Comparison of ENCODE assay signal across 19 cellular contexts in the genomic region with DNA sequence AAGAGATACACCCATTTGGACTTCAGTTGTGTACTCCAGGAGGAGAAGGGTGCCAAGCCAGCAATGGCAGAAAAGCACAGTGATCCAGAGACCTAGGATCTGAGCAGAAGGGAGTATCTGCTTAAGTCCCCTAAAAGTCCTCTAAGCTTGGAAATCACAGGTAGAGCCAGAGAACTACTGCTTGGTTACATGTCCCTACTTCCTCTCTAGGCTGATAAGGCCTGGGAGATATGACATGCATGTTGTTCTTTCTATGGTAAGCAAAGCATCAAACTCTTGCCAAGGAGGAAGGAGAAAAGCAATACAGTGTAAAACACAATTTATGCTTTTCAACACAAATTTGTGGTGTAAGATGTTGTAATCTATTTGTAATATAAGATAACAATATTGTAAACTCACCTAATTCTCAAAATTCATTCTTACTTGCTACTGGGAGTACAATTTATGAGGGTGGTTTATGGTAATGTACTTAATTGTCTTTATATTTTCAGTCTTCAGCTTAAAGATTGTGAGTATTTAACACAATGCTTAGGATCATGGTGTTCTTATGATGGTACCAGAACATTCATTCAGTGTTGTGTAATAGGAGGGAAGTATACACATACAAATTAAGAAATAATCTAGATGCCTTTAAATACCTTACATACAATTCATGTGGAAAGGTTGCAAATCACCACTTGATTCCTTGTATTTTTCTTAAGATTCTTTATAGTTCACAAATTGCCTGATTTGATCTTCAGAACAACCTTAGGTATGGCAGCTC. TPM values are rescaled to one million over a fixed set of nuclear protein-coding genes. Genes with fewer than 3 reads are reported as not detected.
DNase-seq lines count a peak whose midpoint lies in the region; ATAC-seq, FAIRE-seq and TF ChIP-seq lines count a peak whose summit lies in the region.
"Had no signal": no experiment of that assay in that cellular context is flagged by ENCODE, and none has a peak within 500 bp of the region (broad histone marks: within the 10 kb centered on the region; RNA-seq: fewer than 3 reads in every experiment).

No MANE protein-coding gene starts in this region.

- H3K36me3 ChIP-seq in IMR-90 (ENCODE audit: control insufficient read depth, insufficient read depth, low read length), result no peaks in the 10 kb centered on the region
- no peaks in the 10 kb centered on the region for H3K36me3 ChIP-seq in left ventricle myocardium inferior
- H3K36me3 ChIP-seq: BLaER1 treated with 17β-estradiol and CSF1 and Interleukin-3, amounts not matched to agents 10 nM and 100 nM; SJSA1 had no signal

- dilution Hi-C loops in IMR-90 (cut with HindIII; ENCODE audit: low sequenced_read_pairs, unreplicated experiment), result no loop called here

- H3K27me3 ChIP-seq in IMR-90 (ENCODE audit: control insufficient read depth, insufficient read depth, low read length) (no peaks in the 10 kb centered on the region), left ventricle myocardium inferior (ENCODE audit: low read depth) (no peaks in the 10 kb centered on the region)
- H3K27me3 ChIP-seq: BLaER1 treated with 17β-estradiol and CSF1 and Interleukin-3, amounts not matched to agents 10 nM and 100 nM; SJSA1 had no signal

- no peak for TF ChIP-seq RAD21 in IMR-90 (IDR thresholded peaks at IDR 0.05; ENCODE audit: low read length)

- H2AK9ac ChIP-seq in IMR-90 (replicated peaks; ENCODE audit: low read depth, low read length, poor library complexity), result no peak overlapping the region

- no peak overlapping the region for H2BK5ac ChIP-seq in IMR-90 (ENCODE audit: low read depth, low read length, poor library complexity, severe bottlenecking)

- no peak overlapping the region for H3K14ac ChIP-seq in IMR-90 (replicated peaks; ENCODE audit: low read depth, low read length)

- in situ Hi-C loops in IMR-90 (cut with MboI; ENCODE audit: low sequenced_read_pairs) (no loop called here), GM13976 (cut with MboI; ENCODE audit: low sequenced_read_pairs, unreplicated experiment) (no loop called here)

- no peak overlapping the region; the same call in 1 of the 2 replicates for H2BK120ac ChIP-seq in IMR-90 (ENCODE audit: low read depth, low read length)

- H2AK5ac ChIP-seq in IMR-90 (ENCODE audit: low read depth, low read length), result peak overlapping the region; percentile 0; the same call in 1 of the 2 replicates

- H3K4me3 ChIP-seq in IMR-90 (ENCODE audit: insufficient read depth, low read depth, low read length) (no peak overlapping the region), epithelial cell of esophagus (ENCODE audit: low read length) (no peak overlapping the region), left ventricle myocardium inferior (no peak overlapping the region)
- H3K4me3 ChIP-seq: BLaER1 treated with 17β-estradiol and CSF1 and Interleukin-3, amounts not matched to agents 10 nM and 100 nM; GM12878; GM23338; SJSA1 had no signal

- POLR2A ChIA-PET in IMR-90 (lab: Charles Lee; ENCODE audit: unreplicated experiment), result no interaction called here

- peak overlapping the region; percentile 49; the same call in 1 of the 3 replicates for H2BK15ac ChIP-seq in IMR-90 (ENCODE audit: low read depth, low read length)

- no peak for ATAC-seq in IMR-90 (ENCODE audit: low read depth)
- no peak for ATAC-seq in HG02973 (IDR thresholded peaks at IDR 0.05; ENCODE audit: unreplicated experiment)
- ATAC-seq: GM12878, GM23338, HepG2 had no signal

- no peak overlapping the region; the same call in 1 of the 2 replicates for H2BK20ac ChIP-seq in IMR-90 (ENCODE audit: low read depth, low read length)

- intact Hi-C loops in IMR-90 (cut with micrococcal nuclease) (no loop called here), left ventricle myocardium inferior (cut with micrococcal nuclease) (no loop called here)

- H3K18ac ChIP-seq in IMR-90 (ENCODE audit: low read depth, low read length), result no peak overlapping the region

- no peaks in the 10 kb centered on the region for H4K20me1 ChIP-seq in IMR-90 (ENCODE audit: insufficient read depth, low read length)
- H4K20me1 ChIP-seq: BLaER1 treated with 17β-estradiol and CSF1 and Interleukin-3, amounts not matched to agents 10 nM and 100 nM had no signal

- no peak overlapping the region for H2AFZ ChIP-seq in IMR-90 (replicated peaks; ENCODE audit: low read length, poor library complexity)
- H2AFZ ChIP-seq: GM23338 had no signal

- no peak overlapping the region for H3K9ac ChIP-seq in IMR-90 (ENCODE audit: low read depth, low read length)
- H3K9ac ChIP-seq: BLaER1 treated with 17β-estradiol and CSF1 and Interleukin-3, amounts not matched to agents 10 nM and 100 nM; KMS-11 had no signal

- H3K4ac ChIP-seq in IMR-90 (ENCODE audit: low read depth, low read length), result no peak overlapping the region

- FAIRE-seq in urothelium cell line (lab: Jason Lieb, UNC), result peak; percentile 65
- FAIRE-seq: GM12878, GM19239, HepG2 had no signal

- no peaks in the 10 kb centered on the region for H3K79me1 ChIP-seq in IMR-90 (ENCODE audit: low read depth in 1 of 2, low read length in 2 of 2)

- no peak overlapping the region for H3K4me2 ChIP-seq in IMR-90 (ENCODE audit: low read depth, low read length)
- H3K4me2 ChIP-seq: BLaER1 treated with 17β-estradiol and CSF1 and Interleukin-3, amounts not matched to agents 10 nM and 100 nM; GM23338; KMS-11 had no signal

- H3K9me3 ChIP-seq in IMR-90 (ENCODE audit: control insufficient read depth, insufficient read depth, low read length) (no peaks in the 10 kb centered on the region), left ventricle myocardium inferior (replicated peaks) (no peaks in the 10 kb centered on the region)
- H3K9me3 ChIP-seq: SJSA1 had no signal

- no peak overlapping the region for H3K23ac ChIP-seq in IMR-90 (ENCODE audit: low read depth, low read length)

- CTCF ChIA-PET in IMR-90 (lab: Yijun Ruan, JAX), result no interaction called here

- no peak overlapping the region for H3K56ac ChIP-seq in IMR-90 (ENCODE audit: extremely low read depth, insufficient read depth, low read length)

- TF ChIP-seq POLR2A in IMR-90 (IDR thresholded peaks at IDR 0.05; ENCODE audit: low read depth, low read length), result no peak

- DNase-seq in IMR-90 (no peak), epithelial cell of esophagus (ENCODE audit: low read depth) (peak; percentile 8), urothelium cell line (ENCODE audit: low spot score) (no peak), GM13976 (ENCODE audit: low spot score) (no peak), left ventricle myocardium inferior (no peak)
- DNase-seq: CD8-positive, alpha-beta memory T cell; NCI-H1417 treated with DMSO at 0.1 percent for 48 hours; NCI-H187 treated with DMSO at 0.1 percent for 48 hours; NCI-H524; NCI-H82 had no signal

- 0 out of 2 replicates have a peak, but pooled peaks cover 2% of the 10 kb centered on the region for H3K9me1 ChIP-seq in IMR-90 (ENCODE audit: insufficient read depth, low read length)

- no TSS peak for BruUV-seq in IMR-90 (replicated peaks; lab: Mats Ljungman, UMichigan)

- H3K4me1 ChIP-seq in IMR-90 (ENCODE audit: control insufficient read depth, insufficient read depth, low read length) (peaks cover 3% of the 10 kb centered on the region), left ventricle myocardium inferior (peaks cover 12% of the 10 kb centered on the region)

- H3K27ac ChIP-seq in IMR-90 (ENCODE audit: insufficient read depth, low read length) (no peak overlapping the region), VCaP (peak overlapping the region; percentile 93), left ventricle myocardium inferior (replicated peaks) (no peak overlapping the region)
- H3K27ac ChIP-seq: BLaER1 treated with 17β-estradiol and CSF1 and Interleukin-3, amounts not matched to agents 10 nM and 100 nM; KMS-11 had no signal

- H4K5ac ChIP-seq in IMR-90 (ENCODE audit: low read depth, low read length), result no peak overlapping the region

- TF ChIP-seq CTCF in IMR-90 (conservative IDR thresholded peaks at IDR 0.05; ENCODE audit: low read depth, low read length) (no peak), VCaP (conservative IDR thresholded peaks at IDR 0.05) (no peak), epithelial cell of esophagus (IDR thresholded peaks at IDR 0.05; ENCODE audit: insufficient read depth, low read depth, low read length, missing control alignments) (no peak), GM13976 (IDR thresholded peaks at IDR 0.05; ENCODE audit: borderline replicate concordance, control extremely low read depth, extremely low read depth, insufficient read depth, missing control alignments) (no peak), left ventricle myocardium inferior (IDR thresholded peaks at IDR 0.05; ENCODE audit: borderline replicate concordance) (no peak)

- 0 out of 2 replicates have a peak overlapping the region, but pooled peaks have one; percentile 2 for H4K91ac ChIP-seq in IMR-90 (ENCODE audit: insufficient read depth, low read depth, low read length)

- H4K8ac ChIP-seq in IMR-90 (ENCODE audit: low read depth in 2 of 2, low read length in 2 of 2), result no peak overlapping the region

TF ChIP-seq in IMR-90, 13 proteins besides CTCF, POLR2A, EP300 and RAD21:
- TF ChIP-seq CEBPB (IDR thresholded peaks at IDR 0.05; ENCODE audit: low read depth, low read length), result peak; percentile 62
- no peak for TF ChIP-seq FOS (IDR thresholded peaks at IDR 0.05; ENCODE audit: low read depth, low read length)
TF ChIP-seq in IMR-90: peak in this region for 1.

RNA-seq across cellular contexts. Expression of gene GNG12, which starts 49.1 kb away (rescaled TPM):
- 132 and 233 TPM in 2 replicates for total RNA-seq in IMR-90 (2012; rRNA removed)
- polyA plus RNA-seq in IMR-90 (2012; rRNA removed), result 74.4 and 92.3 TPM in 2 replicates
- polyA plus RNA-seq in IMR-90 (2012; cell fraction: cytosol; rRNA removed), result 15.5 and 25.7 TPM in 2 replicates
- polyA plus RNA-seq in IMR-90 (2012; cell fraction: nucleus; rRNA removed; ENCODE audit: low replicate concordance), result 4.8 and 43.9 TPM in 2 replicates
- 35.1 TPM for total RNA-seq in left ventricle myocardium inferior
- polyA plus RNA-seq: CD8-positive, alpha-beta memory T cell had no signal
